Comparison of ENCODE assay signal across 29 cellular contexts in the genomic region with DNA sequence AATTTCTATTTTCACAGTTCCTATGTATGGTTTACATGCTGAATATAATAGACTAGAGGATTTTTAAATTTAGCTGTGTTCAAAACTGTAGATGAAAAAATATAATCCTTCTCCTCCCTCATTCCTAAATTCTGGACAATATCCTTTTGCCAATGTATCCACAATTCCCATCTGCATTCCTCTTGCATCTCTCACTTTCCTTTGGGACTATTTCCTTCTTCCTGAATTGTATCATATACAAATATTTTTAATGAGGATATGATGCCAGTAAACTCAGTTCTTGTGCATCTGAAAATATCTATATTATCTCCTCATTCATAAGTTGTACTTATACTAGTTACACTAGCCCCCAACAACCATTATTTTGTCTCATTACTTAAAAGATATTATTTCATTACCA. TPM values are rescaled to one million over a fixed set of nuclear protein-coding genes. Genes with fewer than 3 reads are reported as not detected.
DNase-seq lines count a peak whose midpoint lies in the region; ATAC-seq, FAIRE-seq and TF ChIP-seq lines count a peak whose summit lies in the region.
"Had no signal": no experiment of that assay in that cellular context is flagged by ENCODE, and none has a peak within 500 bp of the region (broad histone marks: within the 10 kb centered on the region; RNA-seq: fewer than 3 reads in every experiment).

No MANE protein-coding gene starts in this region.

- no peak for TF ChIP-seq POLR2A in A549 (IDR thresholded peaks at IDR 0.05; ENCODE audit: low read length)

- DNase-seq in A549 (ENCODE audit: low read depth in 1 of 2, low spot score in 1 of 2), result no peak
- peak; percentile 42 for DNase-seq in GM03348 (ENCODE audit: low spot score)
- DNase-seq in astrocyte (ENCODE audit: low read depth), result no peak
- peak; percentile 42 for DNase-seq in fibroblast of peridontal ligament (ENCODE audit: extremely low read depth)
- no peak for DNase-seq in naive thymus-derived CD8-positive, alpha-beta T cell
- no peak for DNase-seq in NCI-H1930 (lab: John Stamatoyannopoulos, UW)
- DNase-seq in Caco-2, result no peak
- DNase-seq: activated CD4-positive, alpha-beta T cell treated with anti-CD3 and anti-CD28 coated beads for 4 hours; activated gamma-delta T cell; activated T-cell treated with anti-CD3 and anti-CD28 coated beads, Interleukin-2, amount 50 U/mL, for 1 hour; BE2C; CD8-positive, alpha-beta T cell; kidney; natural killer cell; NCI-H1092 treated with DMSO at 0.1 percent for 48 hours; NCI-H187; NCI-H510A treated with DMSO at 0.1 percent for 48 hours; RPMI8226; stimulated activated CD4-positive, alpha-beta T cell treated with anti-CD3 and anti-CD28 coated beads, Interleukin-15, amount 100 ng/mL, for 24 hours; stimulated activated CD4-positive, alpha-beta T cell treated with anti-CD3 and anti-CD28 coated beads, Interleukin-4, amount 100 ng/mL, for 4 hours; T1000; tibial artery had no signal

- H2AFZ ChIP-seq in astrocyte (ENCODE audit: low read depth, low read length), result no peak overlapping the region

- H3K9me3 ChIP-seq in A549, result no peaks in the 10 kb centered on the region
- H3K9me3 ChIP-seq in astrocyte (ENCODE audit: insufficient read depth, low read depth, low read length), result no peaks in the 10 kb centered on the region
- no peaks in the 10 kb centered on the region for H3K9me3 ChIP-seq in Caco-2
- H3K9me3 ChIP-seq: ascending aorta, HAP-1, SJSA1, tibial artery had no signal

- no peak overlapping the region for H3K4me3 Mint-ChIP-seq in astrocyte (ENCODE audit: unreplicated experiment)
- H3K4me3 Mint-ChIP-seq in naive thymus-derived CD8-positive, alpha-beta T cell, result no peak overlapping the region
- no peak overlapping the region for H3K4me3 Mint-ChIP-seq in Caco-2 (ENCODE audit: unreplicated experiment)
- H3K4me3 Mint-ChIP-seq: CD8-positive, alpha-beta T cell; natural killer cell had no signal

- ATAC-seq in A549, result no peak
- ATAC-seq in naive thymus-derived CD8-positive, alpha-beta T cell, result no peak
- no peak for ATAC-seq in HG03442 (IDR thresholded peaks at IDR 0.05; ENCODE audit: unreplicated experiment)
- ATAC-seq: CD8-positive, alpha-beta T cell; natural killer cell had no signal

- TF ChIP-seq EP300 in A549 (IDR thresholded peaks at IDR 0.05), result no peak

- H3K36me3 Mint-ChIP-seq in astrocyte (ENCODE audit: low read depth, unreplicated experiment) (peaks cover 40% of the 10 kb centered on the region), Caco-2 (ENCODE audit: insufficient read depth, unreplicated experiment) (no peaks in the 10 kb centered on the region)
- H3K36me3 Mint-ChIP-seq in naive thymus-derived CD8-positive, alpha-beta T cell, result peaks cover 15 to 76% (median 61%) of the 10 kb centered on the region in 3 donors

- FAIRE-seq in A549 (lab: Jason Lieb, UNC) (no peak), astrocyte (lab: Jason Lieb, UNC) (no peak)
- FAIRE-seq: A204.1 had no signal

- H3K4me1 ChIP-seq in A549 (peaks cover 27% of the 10 kb centered on the region), astrocyte (ENCODE audit: insufficient read depth, low read length) (peaks cover 8% of the 10 kb centered on the region), Caco-2 (no peaks in the 10 kb centered on the region)
- H3K4me1 ChIP-seq: ascending aorta, HAP-1, SJSA1, tibial artery had no signal

- intact Hi-C loops in Caco-2 (cut with micrococcal nuclease; ENCODE audit: unreplicated experiment), result no loop called here

- H3K4me2 ChIP-seq in A549 (peak overlapping the region; percentile 58), astrocyte (ENCODE audit: low read length) (peak overlapping the region; percentile 36)

- POLR2A ChIA-PET in A549 (lab: Yijun Ruan, JAX) (no interaction called here), Caco-2 (lab: Charles Lee) (no interaction called here)
- POLR2A ChIA-PET in naive thymus-derived CD8-positive, alpha-beta T cell (lab: Charles Lee), result no interaction called here

- peak overlapping the region in 1 of 2 experiments; percentile 55; a peak in 4 of 6 replicates for H3K27ac ChIP-seq in A549
- no peak overlapping the region for H3K27ac ChIP-seq in astrocyte (ENCODE audit: low read depth, low read length)
- H3K27ac ChIP-seq: ascending aorta, SJSA1, tibial artery, VCaP had no signal

- no TSS peak for BruUV-seq in Caco-2 (replicated peaks; lab: Mats Ljungman, UMichigan)

- H3K4me3 ChIP-seq in A549, result no peak overlapping the region
- H3K4me3 ChIP-seq in astrocyte (ENCODE audit: insufficient read depth, low read depth, low read length), result no peak overlapping the region
- no peak overlapping the region for H3K4me3 ChIP-seq in Caco-2 (ENCODE audit: low read depth, low read length)
- H3K4me3 ChIP-seq: ascending aorta, HAP-1, SJSA1, tibial artery had no signal

- H3K9me3 Mint-ChIP-seq in astrocyte (ENCODE audit: unreplicated experiment) (no peaks in the 10 kb centered on the region), Caco-2 (ENCODE audit: unreplicated experiment) (no peaks in the 10 kb centered on the region)
- H3K9me3 Mint-ChIP-seq in naive thymus-derived CD8-positive, alpha-beta T cell, result no peaks in the 10 kb centered on the region
- H3K9me3 Mint-ChIP-seq: CD8-positive, alpha-beta T cell; natural killer cell had no signal

- H4K20me1 ChIP-seq in astrocyte (ENCODE audit: insufficient read depth, low read length), result no peaks in the 10 kb centered on the region

- H3K27me3 Mint-ChIP-seq in astrocyte (ENCODE audit: low read depth, unreplicated experiment) (no peaks in the 10 kb centered on the region), Caco-2 (ENCODE audit: insufficient read depth, unreplicated experiment) (peaks cover 3% of the 10 kb centered on the region)
- no peaks in the 10 kb centered on the region for H3K27me3 Mint-ChIP-seq in naive thymus-derived CD8-positive, alpha-beta T cell

- no peaks in the 10 kb centered on the region for H3K79me2 ChIP-seq in astrocyte (ENCODE audit: insufficient read depth, low read length)

- no peak overlapping the region for H3K27ac Mint-ChIP-seq in astrocyte (ENCODE audit: unreplicated experiment)
- H3K27ac Mint-ChIP-seq in naive thymus-derived CD8-positive, alpha-beta T cell, result peak overlapping the region in 3 of 10 donors; percentile 1 to 41 (median 4)
- no peak overlapping the region for H3K27ac Mint-ChIP-seq in Caco-2 (ENCODE audit: unreplicated experiment)
- H3K27ac Mint-ChIP-seq: CD8-positive, alpha-beta T cell had no signal

- no peak for TF ChIP-seq RAD21 in A549 (conservative IDR thresholded peaks at IDR 0.05 in 1 of 2, IDR thresholded peaks at IDR 0.05 in 1 of 2)

- H3K4me1 Mint-ChIP-seq in astrocyte (ENCODE audit: low read depth, unreplicated experiment) (peaks cover 16% of the 10 kb centered on the region), Caco-2 (ENCODE audit: low read depth, unreplicated experiment) (no peaks in the 10 kb centered on the region)
- peaks cover 0 to 6% (median under 1%) of the 10 kb centered on the region in 4 donors for H3K4me1 Mint-ChIP-seq in naive thymus-derived CD8-positive, alpha-beta T cell

- peaks cover 3% of the 10 kb centered on the region for H3K36me3 ChIP-seq in astrocyte (ENCODE audit: insufficient read depth, low read length)
- no peaks in the 10 kb centered on the region for H3K36me3 ChIP-seq in Caco-2 (ENCODE audit: control insufficient read depth, insufficient read depth, low read length)
- H3K36me3 ChIP-seq: BE2C, HAP-1 had no signal

- no peak for TF ChIP-seq CTCF in A549 (IDR thresholded peaks at IDR 0.05)
- no peak for TF ChIP-seq CTCF in astrocyte (IDR thresholded peaks at IDR 0.05; ENCODE audit: insufficient read depth, low read depth, low read length)
- no peak for TF ChIP-seq CTCF in Caco-2 (IDR thresholded peaks at IDR 0.05; ENCODE audit: insufficient read depth in 1 of 2, low read depth in 1 of 2, low read length in 1 of 2, severe bottlenecking in 1 of 2, unreplicated experiment in 1 of 2)

- H3K9ac ChIP-seq in astrocyte (ENCODE audit: low read length), result no peak overlapping the region

- CTCF ChIA-PET in A549 (lab: Yijun Ruan, JAX) (no interaction called here), Caco-2 (lab: Charles Lee) (no interaction called here)

- no peaks in the 10 kb centered on the region for H3K27me3 ChIP-seq in astrocyte (ENCODE audit: insufficient read depth, low read length)
- no peaks in the 10 kb centered on the region for H3K27me3 ChIP-seq in Caco-2 (replicated peaks; ENCODE audit: control insufficient read depth, insufficient read depth, low read length)
- H3K27me3 ChIP-seq: ascending aorta, BE2C, SJSA1, tibial artery had no signal

TF ChIP-seq in A549, 52 proteins besides CTCF, POLR2A, EP300 and RAD21 (continues in another document):
- TF ChIP-seq ESRRA (IDR thresholded peaks at IDR 0.05; ENCODE audit: borderline replicate concordance, low read length) (no peak), CHD2 (IDR thresholded peaks at IDR 0.05; ENCODE audit: low read length, partially characterized antibody) (no peak), HOXB5 (CRISPR knock-in tag; IDR thresholded peaks at IDR 0.05) (no peak), ZNF302 (CRISPR knock-in tag; IDR thresholded peaks at IDR 0.05) (no peak), RCOR1 (IDR thresholded peaks at IDR 0.05; ENCODE audit: low read depth, low read length) (no peak), JUNB (IDR thresholded peaks at IDR 0.05) (no peak), EHMT2 (IDR thresholded peaks at IDR 0.05; ENCODE audit: low read depth) (no peak), RNF2 (IDR thresholded peaks at IDR 0.05; ENCODE audit: borderline replicate concordance, low read depth) (no peak), KDM5A (IDR thresholded peaks at IDR 0.05) (no peak)
- TF ChIP-seq, protein P1, sequence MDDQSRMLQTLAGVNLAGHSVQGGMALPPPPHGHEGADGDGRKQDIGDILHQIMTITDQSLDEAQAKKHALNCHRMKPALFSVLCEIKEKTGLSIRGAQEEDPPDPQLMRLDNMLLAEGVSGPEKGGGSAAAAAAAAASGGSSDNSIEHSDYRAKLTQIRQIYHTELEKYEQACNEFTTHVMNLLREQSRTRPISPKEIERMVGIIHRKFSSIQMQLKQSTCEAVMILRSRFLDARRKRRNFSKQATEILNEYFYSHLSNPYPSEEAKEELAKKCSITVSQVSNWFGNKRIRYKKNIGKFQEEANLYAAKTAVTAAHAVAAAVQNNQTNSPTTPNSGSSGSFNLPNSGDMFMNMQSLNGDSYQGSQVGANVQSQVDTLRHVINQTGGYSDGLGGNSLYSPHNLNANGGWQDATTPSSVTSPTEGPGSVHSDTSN (IDR thresholded peaks at IDR 0.05), result no peak
- TF ChIP-seq, protein P2, sequence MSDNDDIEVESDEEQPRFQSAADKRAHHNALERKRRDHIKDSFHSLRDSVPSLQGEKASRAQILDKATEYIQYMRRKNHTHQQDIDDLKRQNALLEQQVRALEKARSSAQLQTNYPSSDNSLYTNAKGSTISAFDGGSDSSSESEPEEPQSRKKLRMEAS (IDR thresholded peaks at IDR 0.05), result no peak

RNA-seq across cellular contexts. Expression of gene DDX60L, which starts 46.7 kb away (rescaled TPM):
- polyA plus RNA-seq in A549 (2011; rRNA removed) (15.4 and 20.5 TPM in 2 replicates), A549 (2017; fragmentation: RNase III; extraction: RNeasy Plus Mini Kit Qiagen cat#74134 plus additional on column Dnase treatment) (11.1 to 12.2 TPM (median 12.0 TPM) in 3 replicates)
- polyA plus RNA-seq in A549 (2012; cell fraction: cytosol; rRNA removed), result 3.8 and 4.5 TPM in 2 replicates
- polyA plus RNA-seq in A549 (2012; cell fraction: nucleus; rRNA removed), result 3.9 and 8.1 TPM in 2 replicates
- 13.0 and 23.2 TPM in 2 replicates for polyA minus RNA-seq in A549 (2011; rRNA and poly(A)+ RNA removed)
- total RNA-seq in astrocyte (90.9 and 91.8 TPM in 2 replicates), Caco-2 (2022) (0.57 and 1.00 TPM in 2 replicates)
- total RNA-seq in naive thymus-derived CD8-positive, alpha-beta T cell, result 10 to 100 TPM; 49.0 to 50.4 TPM
- 10 to 100 TPM; 18.4 to 26.5 (median 22.3) TPM for polyA plus RNA-seq in naive thymus-derived CD8-positive, alpha-beta T cell
- total RNA-seq: G401 had no signal

Comparison
In these comparisons a context has a peak if more than half of its experiments do, and no peak if none do; other contexts are left out.
1. DNase-seq: peak in GM03348 (single experiment) and fibroblast of peridontal ligament (single experiment); none in A549 (0 of 2), astrocyte (single experiment), naive thymus-derived CD8-positive, alpha-beta T cell (0 of 10), NCI-H1930 (0 of 2) and Caco-2 (0 of 2).
2. RNA of gene DDX60L, which starts 46.7 kb away (total RNA-seq): 90.9 to 91.8 TPM in astrocyte and 49.0 to 50.4 TPM in naive thymus-derived CD8-positive, alpha-beta T cell; 0.57 to 1.00 TPM in Caco-2; every median in the first group is over 10 times any median in the second.